15 cellular contexts compared by ENCODE assay signal in the genomic region with DNA sequence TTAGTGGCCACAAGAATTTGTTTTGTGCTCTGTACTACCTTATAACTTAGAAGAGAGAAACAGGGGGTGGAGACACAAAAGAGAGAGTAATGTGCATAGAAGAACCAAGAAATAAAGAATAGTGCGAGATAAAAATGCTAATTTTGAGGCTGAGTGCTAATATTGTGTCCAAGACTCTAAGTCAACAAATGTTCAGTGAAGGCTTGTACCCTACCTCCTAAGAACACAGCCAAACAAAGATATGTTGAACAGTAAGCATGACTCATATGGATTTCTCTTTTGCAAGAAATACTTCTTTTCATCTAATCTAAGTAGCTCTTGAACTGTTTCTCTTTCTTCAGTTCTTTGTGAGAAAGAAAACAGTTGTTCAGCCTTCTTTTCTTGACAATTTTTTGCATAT. TPM values are rescaled to one million over a fixed set of nuclear protein-coding genes. Genes with fewer than 3 reads are reported as not detected.
DNase-seq lines count a peak whose midpoint lies in the region; ATAC-seq and TF ChIP-seq lines count a peak whose summit lies in the region.
"Had no signal": no experiment of that assay in that cellular context is flagged by ENCODE, and none has a peak within 500 bp of the region (broad histone marks: within the 10 kb centered on the region; RNA-seq: fewer than 3 reads in every experiment).

No MANE protein-coding gene starts in this region.

- H4K20me1 ChIP-seq in mammary epithelial cell (ENCODE audit: insufficient read depth, low read length), result no peaks in the 10 kb centered on the region

- no peak overlapping the region for H3K4me3 ChIP-seq in breast epithelium
- no peak overlapping the region for H3K4me3 ChIP-seq in mammary epithelial cell (replicated peaks in 1 of 3; ENCODE audit: insufficient read depth in 1 of 3, low read depth in 2 of 3, low read length in 3 of 3)
- H3K4me3 ChIP-seq in right atrium auricular region, result no peak overlapping the region
- H3K4me3 ChIP-seq in upper lobe of right lung, result no peak overlapping the region
- H3K4me3 ChIP-seq: upper lobe of left lung had no signal

- peaks cover 26% of the 10 kb centered on the region for H3K4me1 Mint-ChIP-seq in MCF 10A (ENCODE audit: insufficient read depth, unreplicated experiment)
- no peaks in the 10 kb centered on the region for H3K4me1 Mint-ChIP-seq in activated T-cell treated with anti-CD3 and anti-CD28 coated beads, Interleukin-2, amount 50 U/mL, for 72 hours (ENCODE audit: low read depth)

- no peak overlapping the region for H3K4me2 ChIP-seq in mammary epithelial cell (ENCODE audit: insufficient read depth, low read depth, low read length)

- TF ChIP-seq CTCF in MCF 10A (IDR thresholded peaks at IDR 0.05; ENCODE audit: unreplicated experiment) (no peak), breast epithelium (IDR thresholded peaks at IDR 0.05) (no peak), mammary epithelial cell (conservative IDR thresholded peaks at IDR 0.05 in 1 of 2, IDR thresholded peaks at IDR 0.05 in 1 of 2; ENCODE audit: extremely low read depth in 1 of 2, insufficient read depth in 1 of 2, low read depth in 1 of 2, low read length in 2 of 2) (no peak), right atrium auricular region (IDR thresholded peaks at IDR 0.05) (no peak), upper lobe of right lung (IDR thresholded peaks at IDR 0.05) (no peak)

- no peak for TF ChIP-seq POLR2A in breast epithelium (IDR thresholded peaks at IDR 0.05)
- no peak for TF ChIP-seq POLR2A in GM18505 (IDR thresholded peaks at IDR 0.05; ENCODE audit: borderline replicate concordance, extremely low read depth, insufficient read depth, insufficient read length)

- no peaks in the 10 kb centered on the region for H3K36me3 ChIP-seq in breast epithelium
- no peaks in the 10 kb centered on the region for H3K36me3 ChIP-seq in mammary epithelial cell (ENCODE audit: insufficient read depth, low read length)
- H3K36me3 ChIP-seq in right atrium auricular region, result no peaks in the 10 kb centered on the region
- no peaks in the 10 kb centered on the region for H3K36me3 ChIP-seq in upper lobe of right lung
- H3K36me3 ChIP-seq: neutrophil, upper lobe of left lung had no signal

- H3K79me2 ChIP-seq in mammary epithelial cell (ENCODE audit: insufficient read depth, low read length), result peaks cover 5% of the 10 kb centered on the region

- DNase-seq in MCF 10A (ENCODE audit: unreplicated experiment) (peak; percentile 62), breast epithelium (ENCODE audit: low spot score in 2 of 2) (no peak), mammary epithelial cell (peak; percentile 32), right atrium auricular region (ENCODE audit: low spot score) (no peak), upper lobe of right lung (no peak), NCI-H446 (lab: John Stamatoyannopoulos, UW) (no peak)
- DNase-seq in activated T-cell treated with anti-CD3 and anti-CD28 coated beads, Interleukin-2, amount 50 U/mL, for 72 hours, result no peak
- DNase-seq: activated naive CD4-positive, alpha-beta T cell treated with anti-CD3 and anti-CD28 coated beads for 36 hours; DMS153; NCI-H510A treated with DMSO at 0.1 percent for 48 hours; stimulated activated CD8-positive, alpha-beta memory T cell treated with anti-CD3 and anti-CD28 coated beads, Interleukin-4, amount 100 ng/mL, for 48 hours; upper lobe of left lung had no signal

- H3K9me3 Mint-ChIP-seq in MCF 10A (ENCODE audit: unreplicated experiment), result no peaks in the 10 kb centered on the region
- H3K9me3 Mint-ChIP-seq in activated T-cell treated with anti-CD3 and anti-CD28 coated beads, Interleukin-2, amount 50 U/mL, for 72 hours, result peaks cover 0 to 1% of the 10 kb centered on the region in 2 donors

- peak overlapping the region; percentile 82 for H3K27ac Mint-ChIP-seq in MCF 10A (ENCODE audit: low read depth, unreplicated experiment)
- H3K27ac Mint-ChIP-seq in activated T-cell treated with anti-CD3 and anti-CD28 coated beads, Interleukin-2, amount 50 U/mL, for 72 hours, result no peak overlapping the region
- H3K27ac Mint-ChIP-seq: activated naive CD4-positive, alpha-beta T cell treated with anti-CD3 and anti-CD28 coated beads for 36 hours had no signal

- intact Hi-C loops in MCF 10A (cut with micrococcal nuclease), result no loop called here
- intact Hi-C loops in breast epithelium (cut with DNase I; ENCODE audit: low total_unique reads), result no loop called here
- intact Hi-C loops in mammary epithelial cell (cut with micrococcal nuclease), result no loop called here
- intact Hi-C loops in upper lobe of right lung (cut with DNase I), result no loop called here

- BruUV-seq in MCF 10A (replicated peaks; lab: Mats Ljungman, UMichigan) (no TSS peak), mammary epithelial cell (replicated peaks; lab: Mats Ljungman, UMichigan) (no TSS peak)

- dilution Hi-C loops in mammary epithelial cell (cut with HindIII; ENCODE audit: low sequenced_read_pairs), result no loop called here

- peaks cover 0 to 7% of the 10 kb centered on the region in 2 donors for H3K4me1 ChIP-seq in breast epithelium
- no peaks in the 10 kb centered on the region for H3K4me1 ChIP-seq in mammary epithelial cell (ENCODE audit: insufficient read depth, low read length)
- peaks cover 0 to 81% of the 10 kb centered on the region in 2 donors for H3K4me1 ChIP-seq in right atrium auricular region
- no peaks in the 10 kb centered on the region for H3K4me1 ChIP-seq in upper lobe of right lung

- peak overlapping the region; percentile 13 for H3K4me3 Mint-ChIP-seq in MCF 10A (ENCODE audit: unreplicated experiment)
- no peak overlapping the region for H3K4me3 Mint-ChIP-seq in activated T-cell treated with anti-CD3 and anti-CD28 coated beads, Interleukin-2, amount 50 U/mL, for 72 hours
- H3K4me3 Mint-ChIP-seq: activated naive CD4-positive, alpha-beta T cell treated with anti-CD3 and anti-CD28 coated beads for 36 hours had no signal

- no peak overlapping the region for H3K9ac ChIP-seq in mammary epithelial cell (ENCODE audit: insufficient read depth, low read length)

- peaks cover 4% of the 10 kb centered on the region for H3K36me3 Mint-ChIP-seq in MCF 10A (ENCODE audit: insufficient read depth, unreplicated experiment)
- H3K36me3 Mint-ChIP-seq in activated T-cell treated with anti-CD3 and anti-CD28 coated beads, Interleukin-2, amount 50 U/mL, for 72 hours (ENCODE audit: insufficient read depth in 2 of 2), result peaks cover 0 to 1% of the 10 kb centered on the region in 2 donors

- H3K27ac ChIP-seq in breast epithelium, result no peak overlapping the region
- no peak overlapping the region for H3K27ac ChIP-seq in mammary epithelial cell (ENCODE audit: insufficient read depth, low read depth, low read length)
- peak overlapping the region; percentile 4 to 63 for H3K27ac ChIP-seq in right atrium auricular region
- no peak overlapping the region for H3K27ac ChIP-seq in upper lobe of right lung
- H3K27ac ChIP-seq: neutrophil had no signal

- H3K9me3 ChIP-seq in breast epithelium, result no peaks in the 10 kb centered on the region
- no peaks in the 10 kb centered on the region for H3K9me3 ChIP-seq in mammary epithelial cell (replicated peaks; ENCODE audit: insufficient read depth, low read length)
- no peaks in the 10 kb centered on the region for H3K9me3 ChIP-seq in right atrium auricular region
- H3K9me3 ChIP-seq in upper lobe of right lung, result no peaks in the 10 kb centered on the region
- H3K9me3 ChIP-seq: neutrophil, upper lobe of left lung had no signal

- whole genome bisulfite sequencing in mammary epithelial cell (ENCODE audit: low coverage, missing lambda C conversion rate), result 94% methylated on average over 1 of the region's 1 CpG

- no peaks in the 10 kb centered on the region for H3K27me3 Mint-ChIP-seq in MCF 10A (ENCODE audit: insufficient read depth, unreplicated experiment)
- peaks cover 11% of the 10 kb centered on the region for H3K27me3 Mint-ChIP-seq in activated T-cell treated with anti-CD3 and anti-CD28 coated beads, Interleukin-2, amount 50 U/mL, for 72 hours (ENCODE audit: low read depth)

- no peaks in the 10 kb centered on the region for H3K27me3 ChIP-seq in breast epithelium
- no peaks in the 10 kb centered on the region for H3K27me3 ChIP-seq in mammary epithelial cell (ENCODE audit: insufficient read depth, low read length)
- H3K27me3 ChIP-seq in right atrium auricular region, result no peaks in the 10 kb centered on the region
- no peaks in the 10 kb centered on the region for H3K27me3 ChIP-seq in upper lobe of right lung
- H3K27me3 ChIP-seq: neutrophil, upper lobe of left lung had no signal

- H2AFZ ChIP-seq in mammary epithelial cell (ENCODE audit: low read depth, low read length), result no peak overlapping the region

- ATAC-seq in upper lobe of right lung (peak; percentile 35), GM18505 (IDR thresholded peaks at IDR 0.05; ENCODE audit: unreplicated experiment) (no peak)
- ATAC-seq in activated T-cell treated with anti-CD3 and anti-CD28 coated beads, Interleukin-2, amount 50 U/mL, for 72 hours (replicated peaks in 1 of 2), result no peak

- POLR2A ChIA-PET in MCF 10A (lab: Yijun Ruan, JAX), result interaction anchor here (1.0 to 3.2 kb wide), 4 partner anchors 11 to 53 kb away, joined by 3 to 18 read pairs (median 9); a partner anchor contains a TSS

- CTCF ChIA-PET in MCF 10A (lab: Yijun Ruan, JAX) (interaction anchor here (0.8 kb wide), 1 partner anchor 156 kb away, joined by 3 read pairs; no protein-coding TSS in a partner anchor), mammary epithelial cell (lab: Charles Lee; ENCODE audit: low non-redundant PET) (no interaction called here)

- in situ Hi-C loops in mammary epithelial cell (cut with MboI; ENCODE audit: low sequenced_read_pairs in 2 of 2), result no loop called here

RNA-seq across cellular contexts. Expression of a gene that starts 45.2 kb away (rescaled TPM):
- total RNA-seq in MCF 10A (2022), result 21.4 and 24.0 TPM in 2 replicates
- total RNA-seq in breast epithelium, result 10 to 100 TPM in 2 of 3 donors, 1 to 10 TPM in 1; 7.8 to 13.4 (median 12.0) TPM
- total RNA-seq in mammary epithelial cell, result 1 to 10 TPM; 6.8 to 9.0 TPM
- 5.9 TPM for polyA plus RNA-seq in mammary epithelial cell
- 15.5 TPM for polyA minus RNA-seq in mammary epithelial cell
- 10 to 100 TPM; 13.6 to 19.3 TPM for total RNA-seq in right atrium auricular region
- 11.5 TPM for total RNA-seq in upper lobe of right lung
- total RNA-seq in activated T-cell treated with anti-CD3 and anti-CD28 coated beads, Interleukin-2, amount 50 U/mL, for 72 hours, result under 1 TPM; 0.19 to 0.39 TPM
- total RNA-seq: A172 had no signal

Comparison
In these comparisons a context has a peak if more than half of its experiments do, and no peak if none do; other contexts are left out.
1. DNase-seq: peak in MCF 10A (single experiment) and mammary epithelial cell (single experiment); none in breast epithelium (0 of 2), right atrium auricular region (single experiment), upper lobe of right lung (single experiment), activated T-cell treated with anti-CD3 and anti-CD28 coated beads, Interleukin-2, amount 50 U/mL, for 72 hours (0 of 2) and NCI-H446 (0 of 2).
2. H3K27ac ChIP-seq: peak in right atrium auricular region (2 of 2); none in breast epithelium (0 of 2), mammary epithelial cell (single experiment) and upper lobe of right lung (single experiment).